In genomic region chr11:130448416-130449068, GRCh38 we compare ENCODE assay signal across 8 cellular contexts. TPM values are rescaled to one million over a fixed set of nuclear protein-coding genes. Genes with fewer than 3 reads are reported as not detected.
DNase-seq lines count a peak whose midpoint lies in the region; ATAC-seq and TF ChIP-seq lines count a peak whose summit lies in the region.

TSS of gene ADAMTS15 (plus strand) at chr11:130448645. CDS start at chr11:130448974, 329 bp downstream.

- peak; percentile 42 for DNase-seq in activated T-cell treated with anti-CD3 and anti-CD28 coated beads, Interleukin-2, amount 50 U/mL, for 24 hours
- DNase-seq in activated T-cell treated with anti-CD3 and anti-CD28 coated beads for 4 hours: no peak
- DNase-seq in NCI-H1436 (lab: John Stamatoyannopoulos, UW): peak; percentile 76
- peak; percentile 64 for DNase-seq in activated CD8-positive, alpha-beta T cell treated with anti-CD3 and anti-CD28 coated beads for 36 hours
- DNase-seq in fibroblast of the conjunctiva (ENCODE audit: low read depth): peak; percentile 88
- no peak for DNase-seq in vagina (ENCODE audit: extremely low spot score in 2 of 2)
- DNase-seq in UCSD-AML1 (lab: John Stamatoyannopoulos, UW; ENCODE audit: unreplicated experiment): no peak

- no peaks in the 10 kb centered on the region for H3K9me3 ChIP-seq in vagina

- H3K4me3 Mint-ChIP-seq in activated T-cell treated with anti-CD3 and anti-CD28 coated beads, Interleukin-2, amount 50 U/mL, for 24 hours: peak within 1 kb of the TSS; percentile 60
- peak within 1 kb of the TSS; percentile 41 for H3K4me3 Mint-ChIP-seq in activated CD8-positive, alpha-beta T cell treated with anti-CD3 and anti-CD28 coated beads for 36 hours
- peak within 1 kb of the TSS; percentile 96 to 98 (median 98) for H3K4me3 Mint-ChIP-seq in nephron

- no peaks in the 10 kb centered on the region for H3K36me3 Mint-ChIP-seq in activated T-cell treated with anti-CD3 and anti-CD28 coated beads, Interleukin-2, amount 50 U/mL, for 24 hours (ENCODE audit: low read depth)
- H3K36me3 Mint-ChIP-seq in activated CD8-positive, alpha-beta T cell treated with anti-CD3 and anti-CD28 coated beads for 36 hours (ENCODE audit: low read depth): no peaks in the 10 kb centered on the region
- H3K36me3 Mint-ChIP-seq in nephron (ENCODE audit: low read depth): peaks cover 30% of the 10 kb centered on the region

- H3K27ac Mint-ChIP-seq in activated T-cell treated with anti-CD3 and anti-CD28 coated beads, Interleukin-2, amount 50 U/mL, for 24 hours: no peak within 1 kb of the TSS
- no peak within 1 kb of the TSS for H3K27ac Mint-ChIP-seq in activated CD8-positive, alpha-beta T cell treated with anti-CD3 and anti-CD28 coated beads for 36 hours
- H3K27ac Mint-ChIP-seq in nephron: peak within 1 kb of the TSS; percentile 34 to 93 (median 68)

- H3K4me3 ChIP-seq in vagina: peak within 1 kb of the TSS; percentile 54 to 74

- H3K27me3 Mint-ChIP-seq in activated T-cell treated with anti-CD3 and anti-CD28 coated beads, Interleukin-2, amount 50 U/mL, for 24 hours: peaks cover 51% of the 10 kb centered on the region
- H3K27me3 Mint-ChIP-seq in activated CD8-positive, alpha-beta T cell treated with anti-CD3 and anti-CD28 coated beads for 36 hours: peaks cover 37% of the 10 kb centered on the region
- H3K27me3 Mint-ChIP-seq in nephron (ENCODE audit: low read depth): peaks cover 25% of the 10 kb centered on the region

- peaks cover 36% of the 10 kb centered on the region for H3K4me1 ChIP-seq in vagina

- ATAC-seq in activated CD8-positive, alpha-beta T cell treated with anti-CD3 and anti-CD28 coated beads for 36 hours: peak; percentile 88

- CTCF ChIA-PET in activated CD8-positive, alpha-beta T cell treated with anti-CD3 and anti-CD28 coated beads for 36 hours (lab: Charles Lee): interaction anchor here (1.0 to 1.9 kb wide), 2 partner anchors 14 to 414 kb away, joined by 3 to 7 read pairs; no protein-coding TSS in a partner anchor

- H3K9me3 Mint-ChIP-seq in activated T-cell treated with anti-CD3 and anti-CD28 coated beads, Interleukin-2, amount 50 U/mL, for 24 hours: no peaks in the 10 kb centered on the region
- no peaks in the 10 kb centered on the region for H3K9me3 Mint-ChIP-seq in activated CD8-positive, alpha-beta T cell treated with anti-CD3 and anti-CD28 coated beads for 36 hours
- no peaks in the 10 kb centered on the region for H3K9me3 Mint-ChIP-seq in nephron

- no peaks in the 10 kb centered on the region for H3K36me3 ChIP-seq in vagina

- peak within 1 kb of the TSS; percentile 68 for H3K27ac ChIP-seq in vagina

- H3K4me1 Mint-ChIP-seq in activated T-cell treated with anti-CD3 and anti-CD28 coated beads, Interleukin-2, amount 50 U/mL, for 24 hours (ENCODE audit: low read depth): peaks cover 12% of the 10 kb centered on the region
- H3K4me1 Mint-ChIP-seq in activated CD8-positive, alpha-beta T cell treated with anti-CD3 and anti-CD28 coated beads for 36 hours (ENCODE audit: low read depth): peaks cover 3% of the 10 kb centered on the region
- H3K4me1 Mint-ChIP-seq in nephron: peaks cover 60% of the 10 kb centered on the region

- no peak for TF ChIP-seq CTCF in activated CD8-positive, alpha-beta T cell treated with anti-CD3 and anti-CD28 coated beads for 36 hours (IDR thresholded peaks at IDR 0.05)
- TF ChIP-seq CTCF in nephron (IDR thresholded peaks at IDR 0.05; ENCODE audit: unreplicated experiment in 3 of 3) (no peak), vagina (IDR thresholded peaks at IDR 0.05) (no peak)

- H3K27me3 ChIP-seq in vagina: no peaks in the 10 kb centered on the region

- no peak for TF ChIP-seq POLR2A in vagina (IDR thresholded peaks at IDR 0.05)

- intact Hi-C loops in activated CD8-positive, alpha-beta T cell treated with anti-CD3 and anti-CD28 coated beads for 36 hours (cut with micrococcal nuclease): no loop called here
- intact Hi-C loops in vagina (cut with DNase I): loop anchor here (10.0 kb wide), 1 partner anchor 226 kb away; no protein-coding TSS in a partner anchor

- POLR2A ChIA-PET in activated CD8-positive, alpha-beta T cell treated with anti-CD3 and anti-CD28 coated beads for 36 hours (lab: Charles Lee): no interaction called here

RNA-seq across cellular contexts. Expression of gene ADAMTS15, which starts in this region (rescaled TPM):
- total RNA-seq in activated CD8-positive, alpha-beta T cell treated with anti-CD3 and anti-CD28 coated beads for 36 hours: not detected
- 12.0 TPM for total RNA-seq in vagina

Comparison
In these comparisons a context has a peak if more than half of its experiments do, and no peak if none do; other contexts are left out.
1. RNA of gene ADAMTS15 (total RNA-seq): 12.0 TPM in vagina (single experiment); not detected in activated CD8-positive, alpha-beta T cell treated with anti-CD3 and anti-CD28 coated beads for 36 hours; every median in the first group is over 10 times any median in the second.
2. DNase-seq: peak in activated T-cell treated with anti-CD3 and anti-CD28 coated beads, Interleukin-2, amount 50 U/mL, for 24 hours (single experiment), NCI-H1436 (single experiment) and fibroblast of the conjunctiva (single experiment); none in activated T-cell treated with anti-CD3 and anti-CD28 coated beads for 4 hours (single experiment), vagina (0 of 2) and UCSD-AML1 (single experiment).
3. Peak in DNase-seq and ATAC-seq in activated CD8-positive, alpha-beta T cell treated with anti-CD3 and anti-CD28 coated beads for 36 hours; RNA of the gene not detected or under 1 TPM.
4. H3K27ac Mint-ChIP-seq: peak in nephron (3 of 3); none in activated T-cell treated with anti-CD3 and anti-CD28 coated beads, Interleukin-2, amount 50 U/mL, for 24 hours (single experiment) and activated CD8-positive, alpha-beta T cell treated with anti-CD3 and anti-CD28 coated beads for 36 hours (single experiment).
5. H3K4me3 Mint-ChIP-seq: peak in every context shown above with its lines; median percentile 98 in nephron; 60 in activated T-cell treated with anti-CD3 and anti-CD28 coated beads, Interleukin-2, amount 50 U/mL, for 24 hours; 41 in activated CD8-positive, alpha-beta T cell treated with anti-CD3 and anti-CD28 coated beads for 36 hours.